ENCODE assay signal across 1 cellular context in the genomic region with DNA sequence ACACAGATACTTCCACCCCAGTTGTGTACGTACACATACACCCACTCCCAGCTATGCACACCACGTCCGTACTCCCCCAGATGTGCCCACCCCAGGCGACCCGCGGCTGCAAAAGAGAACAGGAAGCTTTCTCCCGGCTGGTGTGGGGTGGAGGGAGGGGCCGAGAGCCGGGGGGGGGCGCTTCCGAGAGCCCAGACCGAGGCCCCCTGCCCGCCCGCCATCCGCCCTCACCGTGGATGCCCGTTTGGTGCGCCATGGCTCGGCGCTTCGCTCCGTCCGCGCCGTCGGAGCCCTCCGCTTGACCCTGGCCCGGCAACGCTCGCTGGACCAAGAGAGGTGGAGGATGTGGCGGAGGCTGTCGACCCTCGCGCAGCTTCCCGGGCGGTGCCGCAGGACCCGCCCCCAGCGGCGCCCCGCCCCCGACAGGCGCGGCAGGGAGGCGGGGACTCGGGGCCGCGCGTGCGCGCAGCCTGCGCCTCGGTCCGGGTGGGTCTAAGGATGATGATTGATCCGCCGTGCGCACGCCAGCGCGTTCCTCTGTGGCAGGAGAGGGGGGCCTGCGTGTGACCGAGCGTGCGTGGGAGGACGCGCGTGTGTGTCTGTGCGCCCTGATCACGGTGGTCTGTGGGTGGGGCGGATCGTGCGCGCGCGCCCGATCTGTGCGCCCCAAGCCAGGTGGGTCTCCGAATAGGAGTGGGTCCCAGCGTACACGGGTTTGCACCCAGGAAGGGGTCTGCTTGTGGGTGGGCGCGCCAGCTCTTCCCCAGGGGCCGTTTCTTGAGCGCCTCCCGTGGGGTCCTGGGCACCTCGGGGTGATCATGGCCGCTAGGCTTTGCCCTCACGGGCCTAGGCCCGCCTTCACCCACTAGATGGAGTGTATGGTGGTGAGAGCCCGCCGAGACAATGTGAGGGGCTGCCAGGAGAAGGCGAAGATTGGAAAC.
TF ChIP-seq lines count a peak whose summit lies in the region.

TWF2 (minus strand) TSS at position 398 of the 941 bp plus-strand sequence; CDS start at position 256, 142 bp downstream.

TF ChIP-seq in K562, 482 proteins besides CTCF, POLR2A, EP300 and RAD21 (continued from another document and continues in another):
- TF ChIP-seq, protein P1, sequence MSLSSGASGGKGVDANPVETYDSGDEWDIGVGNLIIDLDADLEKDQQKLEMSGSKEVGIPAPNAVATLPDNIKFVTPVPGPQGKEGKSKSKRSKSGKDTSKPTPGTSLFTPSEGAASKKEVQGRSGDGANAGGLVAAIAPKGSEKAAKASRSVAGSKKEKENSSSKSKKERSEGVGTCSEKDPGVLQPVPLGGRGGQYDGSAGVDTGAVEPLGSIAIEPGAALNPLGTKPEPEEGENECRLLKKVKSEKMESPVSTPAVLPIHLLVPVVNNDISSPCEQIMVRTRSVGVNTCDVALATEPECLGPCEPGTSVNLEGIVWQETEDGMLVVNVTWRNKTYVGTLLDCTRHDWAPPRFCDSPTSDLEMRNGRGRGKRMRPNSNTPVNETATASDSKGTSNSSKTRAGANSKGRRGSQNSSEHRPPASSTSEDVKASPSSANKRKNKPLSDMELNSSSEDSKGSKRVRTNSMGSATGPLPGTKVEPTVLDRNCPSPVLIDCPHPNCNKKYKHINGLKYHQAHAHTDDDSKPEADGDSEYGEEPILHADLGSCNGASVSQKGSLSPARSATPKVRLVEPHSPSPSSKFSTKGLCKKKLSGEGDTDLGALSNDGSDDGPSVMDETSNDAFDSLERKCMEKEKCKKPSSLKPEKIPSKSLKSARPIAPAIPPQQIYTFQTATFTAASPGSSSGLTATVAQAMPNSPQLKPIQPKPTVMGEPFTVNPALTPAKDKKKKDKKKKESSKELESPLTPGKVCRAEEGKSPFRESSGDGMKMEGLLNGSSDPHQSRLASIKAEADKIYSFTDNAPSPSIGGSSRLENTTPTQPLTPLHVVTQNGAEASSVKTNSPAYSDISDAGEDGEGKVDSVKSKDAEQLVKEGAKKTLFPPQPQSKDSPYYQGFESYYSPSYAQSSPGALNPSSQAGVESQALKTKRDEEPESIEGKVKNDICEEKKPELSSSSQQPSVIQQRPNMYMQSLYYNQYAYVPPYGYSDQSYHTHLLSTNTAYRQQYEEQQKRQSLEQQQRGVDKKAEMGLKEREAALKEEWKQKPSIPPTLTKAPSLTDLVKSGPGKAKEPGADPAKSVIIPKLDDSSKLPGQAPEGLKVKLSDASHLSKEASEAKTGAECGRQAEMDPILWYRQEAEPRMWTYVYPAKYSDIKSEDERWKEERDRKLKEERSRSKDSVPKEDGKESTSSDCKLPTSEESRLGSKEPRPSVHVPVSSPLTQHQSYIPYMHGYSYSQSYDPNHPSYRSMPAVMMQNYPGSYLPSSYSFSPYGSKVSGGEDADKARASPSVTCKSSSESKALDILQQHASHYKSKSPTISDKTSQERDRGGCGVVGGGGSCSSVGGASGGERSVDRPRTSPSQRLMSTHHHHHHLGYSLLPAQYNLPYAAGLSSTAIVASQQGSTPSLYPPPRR (CRISPR knock-in tag; IDR thresholded peaks at IDR 0.05; ENCODE audit: borderline replicate concordance): no peak
- TF ChIP-seq, protein P2, sequence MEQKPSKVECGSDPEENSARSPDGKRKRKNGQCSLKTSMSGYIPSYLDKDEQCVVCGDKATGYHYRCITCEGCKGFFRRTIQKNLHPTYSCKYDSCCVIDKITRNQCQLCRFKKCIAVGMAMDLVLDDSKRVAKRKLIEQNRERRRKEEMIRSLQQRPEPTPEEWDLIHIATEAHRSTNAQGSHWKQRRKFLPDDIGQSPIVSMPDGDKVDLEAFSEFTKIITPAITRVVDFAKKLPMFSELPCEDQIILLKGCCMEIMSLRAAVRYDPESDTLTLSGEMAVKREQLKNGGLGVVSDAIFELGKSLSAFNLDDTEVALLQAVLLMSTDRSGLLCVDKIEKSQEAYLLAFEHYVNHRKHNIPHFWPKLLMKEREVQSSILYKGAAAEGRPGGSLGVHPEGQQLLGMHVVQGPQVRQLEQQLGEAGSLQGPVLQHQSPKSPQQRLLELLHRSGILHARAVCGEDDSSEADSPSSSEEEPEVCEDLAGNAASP (IDR thresholded peaks at IDR 0.05): no peak
- TF ChIP-seq ZNF174 (CRISPR knock-in tag; IDR thresholded peaks at IDR 0.05) (no peak), GMEB1 (CRISPR knock-in tag; IDR thresholded peaks at IDR 0.05) (peak; percentile 80), RBM39 (optimal IDR thresholded peaks at IDR 0.05; ENCODE audit: low read depth, low read length) (no peak), ETV6 (IDR thresholded peaks at IDR 0.05; ENCODE audit: borderline replicate concordance in 1 of 2, low read depth in 2 of 2, low read length in 1 of 2) (no peak), ETV6 (CRISPR knock-in tag; IDR thresholded peaks at IDR 0.05; ENCODE audit: borderline replicate concordance) (no peak), ZNF551 (CRISPR knock-in tag; IDR thresholded peaks at IDR 0.05) (no peak), EHMT2 (IDR thresholded peaks at IDR 0.05) (no peak), KLF10 (CRISPR knock-in tag; IDR thresholded peaks at IDR 0.05) (no peak), ARNT (IDR thresholded peaks at IDR 0.05) (no peak), RBM17 (IDR thresholded peaks at IDR 0.05; ENCODE audit: borderline replicate concordance, low read depth, low read length) (no peak), TCF7 (IDR thresholded peaks at IDR 0.05; ENCODE audit: borderline replicate concordance) (no peak), ZFP1 (CRISPR knock-in tag; IDR thresholded peaks at IDR 0.05) (no peak), HNRNPH1 (optimal IDR thresholded peaks at IDR 0.05; ENCODE audit: low read depth, low read length) (no peak), HMG20A (CRISPR knock-in tag; conservative IDR thresholded peaks at IDR 0.05) (no peak), DIDO1 (tag; IDR thresholded peaks at IDR 0.05; ENCODE audit: low read depth) (no peak), CBFB (CRISPR knock-in tag; IDR thresholded peaks at IDR 0.05) (no peak), PTTG1 (tag; IDR thresholded peaks at IDR 0.05; ENCODE audit: low read depth) (no peak), KDM5B (IDR thresholded peaks at IDR 0.05; ENCODE audit: insufficient replicate concordance, low read depth, low read length) (peak; percentile 47), CREM (IDR thresholded peaks at IDR 0.05; ENCODE audit: low read depth) (0 out of 2 replicates have a peak, but pooled peaks have one; percentile 6), NR2F6 (CRISPR knock-in tag; IDR thresholded peaks at IDR 0.05) (no peak), NR1H2 (CRISPR knock-in tag; IDR thresholded peaks at IDR 0.05) (no peak), ARID4B (CRISPR knock-in tag; IDR thresholded peaks at IDR 0.05) (peak; percentile 40; the same call in 1 of the 2 replicates), MECOM (CRISPR knock-in tag; IDR thresholded peaks at IDR 0.05) (no peak), CHD4 (IDR thresholded peaks at IDR 0.05; ENCODE audit: insufficient read depth, insufficient replicate concordance, low read depth, low read length, poor library complexity, severe bottlenecking) (no peak), NFIC (IDR thresholded peaks at IDR 0.05) (no peak), HEY1 (CRISPR knock-in tag; IDR thresholded peaks at IDR 0.05; ENCODE audit: borderline replicate concordance) (no peak), ZNF586 (CRISPR knock-in tag; conservative IDR thresholded peaks at IDR 0.05) (no peak)
- TF ChIP-seq, protein P3, sequence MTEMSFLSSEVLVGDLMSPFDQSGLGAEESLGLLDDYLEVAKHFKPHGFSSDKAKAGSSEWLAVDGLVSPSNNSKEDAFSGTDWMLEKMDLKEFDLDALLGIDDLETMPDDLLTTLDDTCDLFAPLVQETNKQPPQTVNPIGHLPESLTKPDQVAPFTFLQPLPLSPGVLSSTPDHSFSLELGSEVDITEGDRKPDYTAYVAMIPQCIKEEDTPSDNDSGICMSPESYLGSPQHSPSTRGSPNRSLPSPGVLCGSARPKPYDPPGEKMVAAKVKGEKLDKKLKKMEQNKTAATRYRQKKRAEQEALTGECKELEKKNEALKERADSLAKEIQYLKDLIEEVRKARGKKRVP (CRISPR knock-in tag; IDR thresholded peaks at IDR 0.05): no peak
- TF ChIP-seq, protein P4, sequence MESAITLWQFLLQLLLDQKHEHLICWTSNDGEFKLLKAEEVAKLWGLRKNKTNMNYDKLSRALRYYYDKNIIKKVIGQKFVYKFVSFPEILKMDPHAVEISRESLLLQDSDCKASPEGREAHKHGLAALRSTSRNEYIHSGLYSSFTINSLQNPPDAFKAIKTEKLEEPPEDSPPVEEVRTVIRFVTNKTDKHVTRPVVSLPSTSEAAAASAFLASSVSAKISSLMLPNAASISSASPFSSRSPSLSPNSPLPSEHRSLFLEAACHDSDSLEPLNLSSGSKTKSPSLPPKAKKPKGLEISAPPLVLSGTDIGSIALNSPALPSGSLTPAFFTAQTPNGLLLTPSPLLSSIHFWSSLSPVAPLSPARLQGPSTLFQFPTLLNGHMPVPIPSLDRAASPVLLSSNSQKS (CRISPR knock-in tag; IDR thresholded peaks at IDR 0.05): no peak
- TF ChIP-seq, protein P5, sequence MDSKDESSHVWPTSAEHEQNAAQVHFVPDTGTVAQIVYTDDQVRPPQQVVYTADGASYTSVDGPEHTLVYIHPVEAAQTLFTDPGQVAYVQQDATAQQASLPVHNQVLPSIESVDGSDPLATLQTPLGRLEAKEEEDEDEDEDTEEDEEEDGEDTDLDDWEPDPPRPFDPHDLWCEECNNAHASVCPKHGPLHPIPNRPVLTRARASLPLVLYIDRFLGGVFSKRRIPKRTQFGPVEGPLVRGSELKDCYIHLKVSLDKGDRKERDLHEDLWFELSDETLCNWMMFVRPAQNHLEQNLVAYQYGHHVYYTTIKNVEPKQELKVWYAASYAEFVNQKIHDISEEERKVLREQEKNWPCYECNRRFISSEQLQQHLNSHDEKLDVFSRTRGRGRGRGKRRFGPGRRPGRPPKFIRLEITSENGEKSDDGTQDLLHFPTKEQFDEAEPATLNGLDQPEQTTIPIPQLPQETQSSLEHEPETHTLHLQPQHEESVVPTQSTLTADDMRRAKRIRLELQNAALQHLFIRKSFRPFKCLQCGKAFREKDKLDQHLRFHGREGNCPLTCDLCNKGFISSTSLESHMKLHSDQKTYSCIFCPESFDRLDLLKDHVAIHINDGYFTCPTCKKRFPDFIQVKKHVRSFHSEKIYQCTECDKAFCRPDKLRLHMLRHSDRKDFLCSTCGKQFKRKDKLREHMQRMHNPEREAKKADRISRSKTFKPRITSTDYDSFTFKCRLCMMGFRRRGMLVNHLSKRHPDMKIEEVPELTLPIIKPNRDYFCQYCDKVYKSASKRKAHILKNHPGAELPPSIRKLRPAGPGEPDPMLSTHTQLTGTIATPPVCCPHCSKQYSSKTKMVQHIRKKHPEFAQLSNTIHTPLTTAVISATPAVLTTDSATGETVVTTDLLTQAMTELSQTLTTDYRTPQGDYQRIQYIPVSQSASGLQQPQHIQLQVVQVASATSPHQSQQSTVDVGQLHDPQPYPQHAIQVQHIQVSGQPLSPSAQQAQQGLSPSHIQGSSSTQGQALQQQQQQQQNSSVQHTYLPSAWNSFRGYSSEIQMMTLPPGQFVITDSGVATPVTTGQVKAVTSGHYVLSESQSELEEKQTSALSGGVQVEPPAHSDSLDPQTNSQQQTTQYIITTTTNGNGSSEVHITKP (IDR thresholded peaks at IDR 0.05; ENCODE audit: partially characterized antibody): no peak
- TF ChIP-seq, protein P6, sequence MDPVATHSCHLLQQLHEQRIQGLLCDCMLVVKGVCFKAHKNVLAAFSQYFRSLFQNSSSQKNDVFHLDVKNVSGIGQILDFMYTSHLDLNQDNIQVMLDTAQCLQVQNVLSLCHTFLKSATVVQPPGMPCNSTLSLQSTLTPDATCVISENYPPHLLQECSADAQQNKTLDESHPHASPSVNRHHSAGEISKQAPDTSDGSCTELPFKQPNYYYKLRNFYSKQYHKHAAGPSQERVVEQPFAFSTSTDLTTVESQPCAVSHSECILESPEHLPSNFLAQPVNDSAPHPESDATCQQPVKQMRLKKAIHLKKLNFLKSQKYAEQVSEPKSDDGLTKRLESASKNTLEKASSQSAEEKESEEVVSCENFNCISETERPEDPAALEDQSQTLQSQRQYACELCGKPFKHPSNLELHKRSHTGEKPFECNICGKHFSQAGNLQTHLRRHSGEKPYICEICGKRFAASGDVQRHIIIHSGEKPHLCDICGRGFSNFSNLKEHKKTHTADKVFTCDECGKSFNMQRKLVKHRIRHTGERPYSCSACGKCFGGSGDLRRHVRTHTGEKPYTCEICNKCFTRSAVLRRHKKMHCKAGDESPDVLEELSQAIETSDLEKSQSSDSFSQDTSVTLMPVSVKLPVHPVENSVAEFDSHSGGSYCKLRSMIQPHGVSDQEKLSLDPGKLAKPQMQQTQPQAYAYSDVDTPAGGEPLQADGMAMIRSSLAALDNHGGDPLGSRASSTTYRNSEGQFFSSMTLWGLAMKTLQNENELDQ (CRISPR knock-in tag; IDR thresholded peaks at IDR 0.05; ENCODE audit: borderline replicate concordance): no peak
